In the genomic region with DNA sequence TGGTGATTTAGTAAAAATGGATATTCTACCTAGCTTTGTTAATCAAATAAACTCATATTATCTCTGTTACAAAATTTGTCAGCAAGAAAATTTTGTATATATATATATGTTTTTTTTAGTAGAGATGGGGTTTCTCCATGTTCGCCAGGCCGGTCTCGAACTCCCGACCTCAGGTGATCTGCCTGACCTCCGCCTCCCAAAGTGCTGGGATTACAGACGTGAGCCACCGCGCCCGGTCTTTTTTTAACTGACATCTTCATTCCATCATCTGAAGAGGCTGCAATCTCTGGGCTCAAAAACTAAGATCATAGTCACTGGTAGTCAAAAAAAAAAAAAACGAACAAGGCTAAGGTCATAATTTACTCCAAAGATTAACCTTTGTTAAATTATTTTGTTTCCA, we compare ENCODE assay signal across 2 cellular contexts.
TF ChIP-seq lines count a peak whose summit lies in the region.

No MANE protein-coding gene starts in this region.

TF ChIP-seq in A549, 52 proteins besides CTCF, POLR2A, EP300 and RAD21:
- TF ChIP-seq, protein P1, sequence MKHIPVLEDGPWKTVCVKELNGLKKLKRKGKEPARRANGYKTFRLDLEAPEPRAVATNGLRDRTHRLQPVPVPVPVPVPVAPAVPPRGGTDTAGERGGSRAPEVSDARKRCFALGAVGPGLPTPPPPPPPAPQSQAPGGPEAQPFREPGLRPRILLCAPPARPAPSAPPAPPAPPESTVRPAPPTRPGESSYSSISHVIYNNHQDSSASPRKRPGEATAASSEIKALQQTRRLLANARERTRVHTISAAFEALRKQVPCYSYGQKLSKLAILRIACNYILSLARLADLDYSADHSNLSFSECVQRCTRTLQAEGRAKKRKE (CRISPR knock-in tag; IDR thresholded peaks at IDR 0.05; ENCODE audit: low read depth): no peak
- no peak for TF ChIP-seq SMC3 (IDR thresholded peaks at IDR 0.05)
- TF ChIP-seq, protein P2, sequence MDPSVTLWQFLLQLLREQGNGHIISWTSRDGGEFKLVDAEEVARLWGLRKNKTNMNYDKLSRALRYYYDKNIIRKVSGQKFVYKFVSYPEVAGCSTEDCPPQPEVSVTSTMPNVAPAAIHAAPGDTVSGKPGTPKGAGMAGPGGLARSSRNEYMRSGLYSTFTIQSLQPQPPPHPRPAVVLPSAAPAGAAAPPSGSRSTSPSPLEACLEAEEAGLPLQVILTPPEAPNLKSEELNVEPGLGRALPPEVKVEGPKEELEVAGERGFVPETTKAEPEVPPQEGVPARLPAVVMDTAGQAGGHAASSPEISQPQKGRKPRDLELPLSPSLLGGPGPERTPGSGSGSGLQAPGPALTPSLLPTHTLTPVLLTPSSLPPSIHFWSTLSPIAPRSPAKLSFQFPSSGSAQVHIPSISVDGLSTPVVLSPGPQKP (IDR thresholded peaks at IDR 0.05; ENCODE audit: low read depth, low read length): no peak
- no peak for TF ChIP-seq CBX8 (IDR thresholded peaks at IDR 0.05)
- TF ChIP-seq CBX2 (IDR thresholded peaks at IDR 0.05; ENCODE audit: borderline replicate concordance, low read depth): no peak
- no peak for TF ChIP-seq POLR2AphosphoS2 (conservative IDR thresholded peaks at IDR 0.05; ENCODE audit: low read length)

TF ChIP-seq in WTC11, 78 proteins besides CTCF, POLR2A, EP300 and RAD21:
- no peak for TF ChIP-seq CREB1 (CRISPR knock-in tag; IDR thresholded peaks at IDR 0.05)
- TF ChIP-seq JUN (CRISPR knock-in tag; IDR thresholded peaks at IDR 0.05): no peak
- TF ChIP-seq FOXK1 (CRISPR knock-in tag; IDR thresholded peaks at IDR 0.05): no peak
- no peak for TF ChIP-seq IRF2 (CRISPR knock-in tag; IDR thresholded peaks at IDR 0.05; ENCODE audit: borderline replicate concordance, low read depth)
- no peak for TF ChIP-seq EMX1 (CRISPR knock-in tag; IDR thresholded peaks at IDR 0.05)
- no peak for TF ChIP-seq GRHL2 (CRISPR knock-in tag; IDR thresholded peaks at IDR 0.05; ENCODE audit: insufficient replicate concordance, severe bottlenecking)
- TF ChIP-seq, protein P3, sequence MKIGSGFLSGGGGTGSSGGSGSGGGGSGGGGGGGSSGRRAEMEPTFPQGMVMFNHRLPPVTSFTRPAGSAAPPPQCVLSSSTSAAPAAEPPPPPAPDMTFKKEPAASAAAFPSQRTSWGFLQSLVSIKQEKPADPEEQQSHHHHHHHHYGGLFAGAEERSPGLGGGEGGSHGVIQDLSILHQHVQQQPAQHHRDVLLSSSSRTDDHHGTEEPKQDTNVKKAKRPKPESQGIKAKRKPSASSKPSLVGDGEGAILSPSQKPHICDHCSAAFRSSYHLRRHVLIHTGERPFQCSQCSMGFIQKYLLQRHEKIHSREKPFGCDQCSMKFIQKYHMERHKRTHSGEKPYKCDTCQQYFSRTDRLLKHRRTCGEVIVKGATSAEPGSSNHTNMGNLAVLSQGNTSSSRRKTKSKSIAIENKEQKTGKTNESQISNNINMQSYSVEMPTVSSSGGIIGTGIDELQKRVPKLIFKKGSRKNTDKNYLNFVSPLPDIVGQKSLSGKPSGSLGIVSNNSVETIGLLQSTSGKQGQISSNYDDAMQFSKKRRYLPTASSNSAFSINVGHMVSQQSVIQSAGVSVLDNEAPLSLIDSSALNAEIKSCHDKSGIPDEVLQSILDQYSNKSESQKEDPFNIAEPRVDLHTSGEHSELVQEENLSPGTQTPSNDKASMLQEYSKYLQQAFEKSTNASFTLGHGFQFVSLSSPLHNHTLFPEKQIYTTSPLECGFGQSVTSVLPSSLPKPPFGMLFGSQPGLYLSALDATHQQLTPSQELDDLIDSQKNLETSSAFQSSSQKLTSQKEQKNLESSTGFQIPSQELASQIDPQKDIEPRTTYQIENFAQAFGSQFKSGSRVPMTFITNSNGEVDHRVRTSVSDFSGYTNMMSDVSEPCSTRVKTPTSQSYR (CRISPR knock-in tag; IDR thresholded peaks at IDR 0.05): no peak
- no peak for TF ChIP-seq ELF4 (CRISPR knock-in tag; IDR thresholded peaks at IDR 0.05; ENCODE audit: low read depth)
- TF ChIP-seq, protein P4, sequence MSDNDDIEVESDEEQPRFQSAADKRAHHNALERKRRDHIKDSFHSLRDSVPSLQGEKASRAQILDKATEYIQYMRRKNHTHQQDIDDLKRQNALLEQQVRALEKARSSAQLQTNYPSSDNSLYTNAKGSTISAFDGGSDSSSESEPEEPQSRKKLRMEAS (CRISPR knock-in tag; IDR thresholded peaks at IDR 0.05): no peak
